Comparison of ENCODE assay signal across 20 cellular contexts in genomic region chr15:71677766-71678165, GRCh38.
DNase-seq lines count a peak whose midpoint lies in the region; ATAC-seq and TF ChIP-seq lines count a peak whose summit lies in the region.
"Had no signal": no experiment of that assay in that cellular context is flagged by ENCODE, and none has a peak within 500 bp of the region (broad histone marks: within the 10 kb centered on the region; RNA-seq: fewer than 3 reads in every experiment).

No MANE protein-coding gene starts in this region.

- CTCF ChIA-PET in CD4-positive, alpha-beta T cell (lab: Charles Lee) = no interaction called here

- no peak overlapping the region for H3K27ac Mint-ChIP-seq in CD4-positive, alpha-beta T cell
- no peak overlapping the region for H3K27ac Mint-ChIP-seq in activated naive CD8-positive, alpha-beta T cell treated with anti-CD3 and anti-CD28 coated beads for 36 hours
- H3K27ac Mint-ChIP-seq: activated CD4-positive, alpha-beta T cell treated with anti-CD3 and anti-CD28 coated beads for 36 hours; activated naive CD4-positive, alpha-beta T cell treated with anti-CD3 and anti-CD28 coated beads, Interleukin-2, amount 50 U/mL, for 24 hours had no signal

- no peaks in the 10 kb centered on the region for H3K36me3 Mint-ChIP-seq in CD4-positive, alpha-beta T cell (ENCODE audit: low read depth)
- no peaks in the 10 kb centered on the region for H3K36me3 Mint-ChIP-seq in activated naive CD8-positive, alpha-beta T cell treated with anti-CD3 and anti-CD28 coated beads for 36 hours
- H3K36me3 Mint-ChIP-seq: activated naive CD4-positive, alpha-beta T cell treated with anti-CD3 and anti-CD28 coated beads, Interleukin-2, amount 50 U/mL, for 24 hours had no signal

- intact Hi-C loops in left ventricle myocardium superior (cut with micrococcal nuclease) = no loop called here
- intact Hi-C loops in vagina (cut with DNase I) = no loop called here
- intact Hi-C loops in CD4-positive, alpha-beta T cell (cut with DNase I, micrococcal nuclease) = no loop called here

- no peak for DNase-seq in right atrium auricular region (ENCODE audit: low spot score)
- DNase-seq in left ventricle myocardium superior = no peak
- DNase-seq in WERI-Rb-1 = peak; percentile 30
- peak; percentile 36 for DNase-seq in myocyte (ENCODE audit: low read depth)
- DNase-seq in vagina (ENCODE audit: extremely low spot score in 2 of 2) = peak in 1 of 2 donors; percentile 5
- no peak for DNase-seq in SKM-1 (lab: John Stamatoyannopoulos, UW; ENCODE audit: unreplicated experiment)
- no peak for DNase-seq in CD4-positive, alpha-beta T cell
- no peak for DNase-seq in activated naive CD8-positive, alpha-beta T cell treated with anti-CD3 and anti-CD28 coated beads for 36 hours
- DNase-seq: activated CD4-positive, alpha-beta T cell treated with anti-CD3 and anti-CD28 coated beads for 36 hours; brain microvascular endothelial cell; hippocampal formation; KG1; NCI-H1092 treated with DMSO at 0.1 percent for 48 hours; NCI-H2227 treated with DMSO at 0.1 percent for 48 hours; SHP77; stimulated activated CD4-positive, alpha-beta T cell treated with anti-CD3 and anti-CD28 coated beads, Interleukin-15, amount 100 ng/mL, for 24 hours; T1000 had no signal

- ATAC-seq in left ventricle myocardium superior = no peak
- no peak for ATAC-seq in CD4-positive, alpha-beta T cell (ENCODE audit: poor library complexity)

- H3K27ac ChIP-seq in right atrium auricular region (peak overlapping the region; percentile 53 to 78), WERI-Rb-1 (no peak overlapping the region), vagina (peak overlapping the region; percentile 66)
- no peak overlapping the region for H3K27ac ChIP-seq in CD4-positive, alpha-beta T cell (ENCODE audit: low read depth, low read length)
- H3K27ac ChIP-seq: brain microvascular endothelial cell, parathyroid adenoma had no signal

- H3K9me3 Mint-ChIP-seq in CD4-positive, alpha-beta T cell = no peaks in the 10 kb centered on the region
- no peaks in the 10 kb centered on the region for H3K9me3 Mint-ChIP-seq in activated naive CD8-positive, alpha-beta T cell treated with anti-CD3 and anti-CD28 coated beads for 36 hours
- H3K9me3 Mint-ChIP-seq: activated naive CD4-positive, alpha-beta T cell treated with anti-CD3 and anti-CD28 coated beads, Interleukin-2, amount 50 U/mL, for 24 hours; stimulated activated naive CD8-positive, alpha-beta T cell treated with anti-CD3 and anti-CD28 coated beads, Interleukin-15, Interleukin-2, amounts not matched to agents 100 ng/mL and 50 ng/mL, for 24 hours had no signal

- peaks cover 58% of the 10 kb centered on the region for H3K27me3 Mint-ChIP-seq in CD4-positive, alpha-beta T cell
- H3K27me3 Mint-ChIP-seq in activated naive CD8-positive, alpha-beta T cell treated with anti-CD3 and anti-CD28 coated beads for 36 hours = peaks cover 33% of the 10 kb centered on the region

- TF ChIP-seq POLR2A in vagina (IDR thresholded peaks at IDR 0.05) = no peak

- no peaks in the 10 kb centered on the region for H3K9me3 ChIP-seq in right atrium auricular region
- H3K9me3 ChIP-seq in WERI-Rb-1 (ENCODE audit: severe bottlenecking) = no peaks in the 10 kb centered on the region
- H3K9me3 ChIP-seq in vagina = no peaks in the 10 kb centered on the region
- H3K9me3 ChIP-seq in CD4-positive, alpha-beta T cell (ENCODE audit: control insufficient read depth, low read length) = no peaks in the 10 kb centered on the region

- H3K4me3 Mint-ChIP-seq in CD4-positive, alpha-beta T cell = no peak overlapping the region
- H3K4me3 Mint-ChIP-seq in activated naive CD8-positive, alpha-beta T cell treated with anti-CD3 and anti-CD28 coated beads for 36 hours = no peak overlapping the region
- H3K4me3 Mint-ChIP-seq: activated CD4-positive, alpha-beta T cell treated with anti-CD3 and anti-CD28 coated beads for 36 hours; activated naive CD4-positive, alpha-beta T cell treated with anti-CD3 and anti-CD28 coated beads, Interleukin-2, amount 50 U/mL, for 24 hours; stimulated activated naive CD8-positive, alpha-beta T cell treated with anti-CD3 and anti-CD28 coated beads, Interleukin-15, Interleukin-2, amounts not matched to agents 100 ng/mL and 50 ng/mL, for 24 hours had no signal

- H3K36me3 ChIP-seq in right atrium auricular region = no peaks in the 10 kb centered on the region
- H3K36me3 ChIP-seq in WERI-Rb-1 = no peaks in the 10 kb centered on the region
- H3K36me3 ChIP-seq in vagina = no peaks in the 10 kb centered on the region
- H3K36me3 ChIP-seq: brain microvascular endothelial cell had no signal

- no peaks in the 10 kb centered on the region for H3K4me1 Mint-ChIP-seq in CD4-positive, alpha-beta T cell (ENCODE audit: low read depth)
- H3K4me1 Mint-ChIP-seq in activated naive CD8-positive, alpha-beta T cell treated with anti-CD3 and anti-CD28 coated beads for 36 hours = peaks cover 15% of the 10 kb centered on the region

- H3K4me1 ChIP-seq in right atrium auricular region (peaks cover 0 to 51% of the 10 kb centered on the region in 2 donors), vagina (peaks cover 55% of the 10 kb centered on the region)
- H3K4me1 ChIP-seq: parathyroid adenoma had no signal

- H3K27me3 ChIP-seq in right atrium auricular region (no peaks in the 10 kb centered on the region), WERI-Rb-1 (ENCODE audit: insufficient read depth, low read depth, severe bottlenecking) (no peaks in the 10 kb centered on the region), vagina (no peaks in the 10 kb centered on the region)
- H3K27me3 ChIP-seq in CD4-positive, alpha-beta T cell (ENCODE audit: control insufficient read depth, insufficient read depth, low read length) = peaks cover 14% of the 10 kb centered on the region
- H3K27me3 ChIP-seq: brain microvascular endothelial cell had no signal

- H3K4me3 ChIP-seq in right atrium auricular region (no peak overlapping the region), WERI-Rb-1 (ENCODE audit: low read depth, low read length) (no peak overlapping the region), vagina (no peak overlapping the region)

- TF ChIP-seq CTCF in right atrium auricular region (IDR thresholded peaks at IDR 0.05) (no peak), WERI-Rb-1 (IDR thresholded peaks at IDR 0.05; ENCODE audit: low read depth, low read length) (no peak), vagina (IDR thresholded peaks at IDR 0.05) (no peak)
- no peak for TF ChIP-seq CTCF in CD4-positive, alpha-beta T cell (IDR thresholded peaks at IDR 0.05)

- POLR2A ChIA-PET in CD4-positive, alpha-beta T cell (lab: Charles Lee) = no interaction called here

Comparison
In these comparisons a context has a peak if more than half of its experiments do, and no peak if none do; other contexts are left out.
1. DNase-seq: peak in WERI-Rb-1 (single experiment) and myocyte (single experiment); none in right atrium auricular region (single experiment), left ventricle myocardium superior (single experiment), SKM-1 (single experiment), CD4-positive, alpha-beta T cell (0 of 10) and activated naive CD8-positive, alpha-beta T cell treated with anti-CD3 and anti-CD28 coated beads for 36 hours (single experiment).
2. H3K27ac ChIP-seq: peak in right atrium auricular region (2 of 2) and vagina (single experiment); none in WERI-Rb-1 (single experiment) and CD4-positive, alpha-beta T cell (single experiment).